ENCODE assay signal across 23 cellular contexts in genomic region chr2:82333697-82334096, GRCh38.
"Had no signal": no experiment of that assay in that cellular context is flagged by ENCODE, and none has a peak within 500 bp of the region (broad histone marks: within the 10 kb centered on the region; RNA-seq: fewer than 3 reads in every experiment).

No MANE protein-coding gene starts in this region.

- H3K4me3 Mint-ChIP-seq: naive thymus-derived CD8-positive, alpha-beta T cell; nephron; neural crest cell; stimulated activated effector memory CD8-positive, alpha-beta T cell treated with anti-CD3 and anti-CD28 coated beads, Interleukin-12 subunit alpha, Interleukin-12 subunit beta, amount 100 ng/mL, for 72 hours; stimulated activated naive CD8-positive, alpha-beta T cell treated with anti-CD3 and anti-CD28 coated beads, Interleukin-15, amount 100 ng/mL, for 72 hours; type B pancreatic cell had no signal

- H3K9me3 Mint-ChIP-seq: nephron, neural crest cell, type B pancreatic cell had no signal

- H3K27ac Mint-ChIP-seq: naive thymus-derived CD8-positive, alpha-beta T cell; nephron; stimulated activated effector memory CD8-positive, alpha-beta T cell treated with anti-CD3 and anti-CD28 coated beads, Interleukin-12 subunit alpha, Interleukin-12 subunit beta, amount 100 ng/mL, for 72 hours; stimulated activated naive CD8-positive, alpha-beta T cell treated with anti-CD3 and anti-CD28 coated beads, Interleukin-15, amount 100 ng/mL, for 72 hours; type B pancreatic cell had no signal

- FAIRE-seq: small intestine had no signal

- H3K27me3 ChIP-seq: heart right ventricle, hepatocyte, neutrophil, sigmoid colon, spleen, tibial nerve, uterus had no signal

- DNase-seq: heart right ventricle; islet precursor cell; left ventricle myocardium inferior; naive thymus-derived CD8-positive, alpha-beta T cell; occipital lobe; psoas muscle; sigmoid colon; small intestine; spleen; stimulated activated CD4-positive, alpha-beta T cell treated with anti-CD3 and anti-CD28 coated beads, Interleukin-4, amount 100 ng/mL, for 24 hours; stimulated activated naive CD4-positive, alpha-beta T cell treated with Interleukin-2 at 50 U/mL for 16 hours; stimulated activated naive CD8-positive, alpha-beta T cell treated with anti-CD3 and anti-CD28 coated beads, Interleukin-15, amount 100 ng/mL, for 72 hours; substantia nigra; uterus had no signal

- H3K9ac ChIP-seq: parathyroid adenoma had no signal

- H3K36me3 Mint-ChIP-seq: naive thymus-derived CD8-positive, alpha-beta T cell; stimulated activated effector memory CD8-positive, alpha-beta T cell treated with anti-CD3 and anti-CD28 coated beads, Interleukin-12 subunit alpha, Interleukin-12 subunit beta, amount 100 ng/mL, for 72 hours; type B pancreatic cell had no signal

- H3K4me3 ChIP-seq: heart right ventricle, hepatocyte, left ventricle myocardium inferior, lung, psoas muscle, sigmoid colon, spleen, tibial nerve, uterus had no signal

- H3K27ac ChIP-seq: heart right ventricle, hepatocyte, left ventricle myocardium inferior, neutrophil, parathyroid adenoma, psoas muscle, sigmoid colon, spleen, tibial nerve, uterus had no signal

- H3K4me1 Mint-ChIP-seq: naive thymus-derived CD8-positive, alpha-beta T cell; nephron; neural crest cell; stimulated activated effector memory CD8-positive, alpha-beta T cell treated with anti-CD3 and anti-CD28 coated beads, Interleukin-12 subunit alpha, Interleukin-12 subunit beta, amount 100 ng/mL, for 72 hours; stimulated activated naive CD8-positive, alpha-beta T cell treated with anti-CD3 and anti-CD28 coated beads, Interleukin-15, amount 100 ng/mL, for 72 hours had no signal

- H3K27me3 Mint-ChIP-seq: naive thymus-derived CD8-positive, alpha-beta T cell; stimulated activated naive CD8-positive, alpha-beta T cell treated with anti-CD3 and anti-CD28 coated beads, Interleukin-15, amount 100 ng/mL, for 72 hours; type B pancreatic cell had no signal

- ATAC-seq: heart right ventricle; naive thymus-derived CD8-positive, alpha-beta T cell; psoas muscle; stimulated activated effector memory CD8-positive, alpha-beta T cell treated with anti-CD3 and anti-CD28 coated beads, Interleukin-12 subunit alpha, Interleukin-12 subunit beta, amount 100 ng/mL, for 72 hours; stimulated activated naive CD8-positive, alpha-beta T cell treated with anti-CD3 and anti-CD28 coated beads, Interleukin-15, amount 100 ng/mL, for 72 hours had no signal

- H3K79me2 ChIP-seq: hepatocyte, parathyroid adenoma had no signal

- H3K36me3 ChIP-seq: heart right ventricle, left ventricle myocardium inferior, neutrophil, sigmoid colon, spleen, tibial nerve, uterus had no signal

- H3K4me1 ChIP-seq: heart right ventricle, left ventricle myocardium inferior, parathyroid adenoma, psoas muscle, sigmoid colon, spleen, tibial nerve, uterus had no signal

- H2AFZ ChIP-seq: hepatocyte, parathyroid adenoma had no signal

- H3K9me3 ChIP-seq: heart right ventricle, left ventricle myocardium inferior, neutrophil, psoas muscle, sigmoid colon, tibial nerve, uterus had no signal

- H3K4me2 ChIP-seq: hepatocyte had no signal
